8 cellular contexts compared by ENCODE assay signal in genomic region chr5:10353241-10354047, GRCh38. TPM values are rescaled to one million over a fixed set of nuclear protein-coding genes. Genes with fewer than 3 reads are reported as not detected.
A peak's percentile ranks its signal among the peaks of the same experiment; 100 is the strongest.
DNase-seq lines count a peak whose midpoint lies in the region; ATAC-seq, FAIRE-seq and TF ChIP-seq lines count a peak whose summit lies in the region.

TSS of gene MARCHF6 (plus strand) at chr5:10353695. CDS start at chr5:10353899, 204 bp downstream.

- DNase-seq in DMS53 treated with DMSO at 0.1 percent for 48 hours (lab: John Stamatoyannopoulos, UW; ENCODE audit: unreplicated experiment), result peak; percentile 93
- DNase-seq in RCC 7860 (ENCODE audit: low spot score), result peak; percentile 90
- peak; percentile 95 to 96 for DNase-seq in activated T-cell treated with anti-CD3 and anti-CD28 coated beads, Interleukin-2, amount 50 U/mL, for 72 hours
- DNase-seq in esophagus squamous epithelium (lab: John Stamatoyannopoulos, UW), result peak; percentile 85
- peak; percentile 94 for DNase-seq in myocyte (ENCODE audit: low read depth)
- peak; percentile 89 to 94 for DNase-seq in stimulated activated CD8-positive, alpha-beta memory T cell treated with anti-CD3 and anti-CD28 coated beads, Interleukin-7, amount 100 ng/mL, for 4 hours (ENCODE audit: low read depth in 2 of 2)

- H3K27me3 Mint-ChIP-seq in activated T-cell treated with anti-CD3 and anti-CD28 coated beads, Interleukin-2, amount 50 U/mL, for 72 hours (ENCODE audit: low read depth), result no peaks in the 10 kb centered on the region

- peak in 1 of 6 experiments; percentile 2 for TF ChIP-seq CTCF in esophagus squamous epithelium (IDR thresholded peaks at IDR 0.05)

- peaks cover 9 to 57% (median 18%) of the 10 kb centered on the region in 3 donors for H3K4me1 ChIP-seq in esophagus squamous epithelium

- WGBS in esophagus squamous epithelium, 2 donors, result 0% methylated on average over 23 to 26 of the region's 92 CpGs

- peak in 3 of 4 donors; percentile 81 to 96 (median 95) for TF ChIP-seq POLR2A in esophagus squamous epithelium (IDR thresholded peaks at IDR 0.05)

- peaks cover 6 to 8% of the 10 kb centered on the region in 2 donors for H3K36me3 Mint-ChIP-seq in activated T-cell treated with anti-CD3 and anti-CD28 coated beads, Interleukin-2, amount 50 U/mL, for 72 hours (ENCODE audit: insufficient read depth in 2 of 2)

- H3K4me3 Mint-ChIP-seq in activated T-cell treated with anti-CD3 and anti-CD28 coated beads, Interleukin-2, amount 50 U/mL, for 72 hours, result peak within 1 kb of the TSS; percentile 98 to 99

- peak within 1 kb of the TSS; percentile 82 to 99 (median 98) for H3K4me3 ChIP-seq in esophagus squamous epithelium

- no peaks in the 10 kb centered on the region for H3K9me3 Mint-ChIP-seq in activated T-cell treated with anti-CD3 and anti-CD28 coated beads, Interleukin-2, amount 50 U/mL, for 72 hours

- H3K36me3 ChIP-seq in KOPT-K1 (ENCODE audit: insufficient read depth, low read length), result no peaks in the 10 kb centered on the region
- H3K36me3 ChIP-seq in esophagus squamous epithelium, result no peaks in the 10 kb centered on the region

- intact Hi-C loops in esophagus squamous epithelium (cut with DNase I), result loop anchor here (10.0 kb wide), 1 partner anchor 69 kb away; no protein-coding TSS in a partner anchor

- no peaks in the 10 kb centered on the region for H3K27me3 ChIP-seq in esophagus squamous epithelium

- peak within 1 kb of the TSS; percentile 97 for H3K27ac Mint-ChIP-seq in activated T-cell treated with anti-CD3 and anti-CD28 coated beads, Interleukin-2, amount 50 U/mL, for 72 hours

- no peaks in the 10 kb centered on the region for H3K9me3 ChIP-seq in KOPT-K1 (ENCODE audit: insufficient read depth, low read length, poor library complexity, severe bottlenecking)
- H3K9me3 ChIP-seq in esophagus squamous epithelium, result no peaks in the 10 kb centered on the region

- FAIRE-seq in RCC 7860 (lab: Jason Lieb, UNC), result no peak

- H3K4me1 Mint-ChIP-seq in activated T-cell treated with anti-CD3 and anti-CD28 coated beads, Interleukin-2, amount 50 U/mL, for 72 hours (ENCODE audit: low read depth), result peaks cover 46% of the 10 kb centered on the region

- ATAC-seq in GM21786 (IDR thresholded peaks at IDR 0.05; ENCODE audit: unreplicated experiment), result peak; percentile 80
- peak; percentile 89 to 91 for ATAC-seq in activated T-cell treated with anti-CD3 and anti-CD28 coated beads, Interleukin-2, amount 50 U/mL, for 72 hours (replicated peaks in 1 of 2)

- H3K27ac ChIP-seq in KOPT-K1 (ENCODE audit: low read depth, low read length, poor library complexity, severe bottlenecking) (peak within 1 kb of the TSS; percentile 86), esophagus squamous epithelium (peak within 1 kb of the TSS; percentile 98 to 100 (median 99))

RNA-seq across cellular contexts. Expression of gene MARCHF6, which starts in this region (rescaled TPM):
- 100 to 1,000 TPM; 138 to 151 TPM for total RNA-seq in activated T-cell treated with anti-CD3 and anti-CD28 coated beads, Interleukin-2, amount 50 U/mL, for 72 hours
- total RNA-seq in esophagus squamous epithelium, result 10 to 100 TPM; 27.6 to 67.1 (median 37.0) TPM
- 38.4 and 44.0 TPM in 2 replicates for total RNA-seq in myocyte
- polyA plus RNA-seq in myocyte (2012), result 69.7 TPM

Comparison
In these comparisons a context has a peak if more than half of its experiments do, and no peak if none do; other contexts are left out.
1. Peak in every context shown above with its lines: DNase-seq, ATAC-seq, H3K4me3 ChIP-seq and H3K27ac ChIP-seq.